In genomic region chr1:2545754-2546514, GRCh38 we compare ENCODE assay signal across 8 cellular contexts. TPM values are rescaled to one million over a fixed set of nuclear protein-coding genes. Genes with fewer than 3 reads are reported as not detected.
DNase-seq lines count a peak whose midpoint lies in the region; ATAC-seq and TF ChIP-seq lines count a peak whose summit lies in the region.

No MANE protein-coding gene starts in this region.

- WGBS in aorta, 2 donors: 8 to 9% methylated on average over 29 to 43 of the region's 43 CpGs

- peaks cover 91% of the 10 kb centered on the region for H3K4me1 ChIP-seq in left ventricle myocardium inferior
- H3K4me1 ChIP-seq in aorta (ENCODE audit: control insufficient read depth in 1 of 2, insufficient read depth in 2 of 2, low read length in 2 of 2): no peaks in the 10 kb centered on the region

- in situ Hi-C loops in G401 (cut with HindIII; ENCODE audit: low sequenced_read_pairs): no loop called here

- DNase-seq in G401 (ENCODE audit: low spot score): peak; percentile 60
- DNase-seq in HCEC 1CT: peak; percentile 75
- peak; percentile 86 for DNase-seq in NB4 (ENCODE audit: low read depth)
- peak; percentile 71 to 91 (median 86) for DNase-seq in T-cell
- peak; percentile 67 for DNase-seq in amniotic epithelial cell (ENCODE audit: low read depth)
- peak; percentile 91 for DNase-seq in left ventricle myocardium inferior
- DNase-seq in retina: peak; percentile 84
- peak; percentile 93 to 94 for DNase-seq in aorta

- H3K4me3 Mint-ChIP-seq in T-cell: peak overlapping the region; percentile 80 to 92 (median 91)

- ATAC-seq in T-cell (replicated peaks in 1 of 4) (peak; percentile 56 to 61 (median 58)), aorta (ENCODE audit: low FRiP score) (peak; percentile 77)

- POLR2A ChIA-PET in T-cell (lab: Charles Lee): interaction anchor here in 1 of 2 donors (0.6 to 0.9 kb wide), 2 partner anchors 317 to 318 kb away, joined by 3 read pairs; no protein-coding TSS in a partner anchor

- no peak for TF ChIP-seq CTCF in NB4 (IDR thresholded peaks at IDR 0.05; ENCODE audit: low read depth, low read length)
- no peak for TF ChIP-seq CTCF in left ventricle myocardium inferior (IDR thresholded peaks at IDR 0.05; ENCODE audit: borderline replicate concordance)

- H3K27me3 ChIP-seq in left ventricle myocardium inferior (ENCODE audit: low read depth) (peaks cover 9% of the 10 kb centered on the region), aorta (ENCODE audit: control insufficient read depth in 1 of 2, insufficient read depth in 2 of 2, low read length in 1 of 2) (no peaks in the 10 kb centered on the region)

- peaks cover 23 to 46% (median 44%) of the 10 kb centered on the region in 3 donors for H3K4me1 Mint-ChIP-seq in T-cell

- peaks cover 0 to 2% of the 10 kb centered on the region in 2 donors for H3K27me3 Mint-ChIP-seq in T-cell

- peak overlapping the region in 1 of 2 donors; percentile 16 for H3K27ac Mint-ChIP-seq in T-cell

- H3K4me3 ChIP-seq in NB4 (ENCODE audit: low read depth, low read length) (peak overlapping the region; percentile 57), left ventricle myocardium inferior (peak overlapping the region; percentile 73), aorta (ENCODE audit: low read length in 2 of 2) (peak overlapping the region in 1 of 2 donors; percentile 43)

- H3K36me3 ChIP-seq in left ventricle myocardium inferior (no peaks in the 10 kb centered on the region), aorta (ENCODE audit: control insufficient read depth in 1 of 2, insufficient read depth in 2 of 2, low read length in 1 of 2) (no peaks in the 10 kb centered on the region)

- H3K27ac ChIP-seq in left ventricle myocardium inferior (replicated peaks): peak overlapping the region; percentile 97
- no peak overlapping the region for H3K27ac ChIP-seq in aorta (ENCODE audit: low read depth in 1 of 2, low read length in 2 of 2)

- peak; percentile 55 for TF ChIP-seq POLR2A in NB4 (IDR thresholded peaks at IDR 0.05; ENCODE audit: extremely low read depth, insufficient read length)

- no peaks in the 10 kb centered on the region for H3K36me3 Mint-ChIP-seq in T-cell

- CTCF ChIA-PET in T-cell (lab: Charles Lee): interaction anchor here in 1 of 2 donors (0.6 to 1.4 kb wide), 3 partner anchors 12 to 40 kb away, joined by 3 to 5 read pairs (median 4); partner anchors contain the start of gene PRXL2B

- H3K9me3 ChIP-seq in left ventricle myocardium inferior (replicated peaks) (no peaks in the 10 kb centered on the region), aorta (ENCODE audit: control insufficient read depth, low read length) (no peaks in the 10 kb centered on the region)

- intact Hi-C loops in left ventricle myocardium inferior (cut with micrococcal nuclease) (no loop called here), aorta (cut with DNase I) (loop anchor here in 1 of 2 donors (1.0 to 10.0 kb wide), 3 partner anchors 40 to 351 kb away; partner anchors contain the start of genes FAAP20 and PRXL2B)

- no peaks in the 10 kb centered on the region for H3K9me3 Mint-ChIP-seq in T-cell

RNA-seq across cellular contexts. Expression of gene TNFRSF14, which starts 10.2 kb away (rescaled TPM):
- total RNA-seq in G401 (2014; rRNA removed; shearing (Covaris generic)): 7.4 and 9.0 TPM in 2 replicates
- total RNA-seq in T-cell: 100 to 1,000 TPM; 163 to 214 (median 211) TPM
- 13.7 TPM for total RNA-seq in left ventricle myocardium inferior
- 10 to 100 TPM; 33.9 to 89.1 TPM for total RNA-seq in aorta
- polyA plus RNA-seq in aorta: 100 to 1,000 TPM in 1 of 2 donors, 10 to 100 TPM in 1; 55.7 to 137 TPM

RNA-seq across cellular contexts. Expression of gene HES5, which starts 15.9 kb away (rescaled TPM):
- not detected in 2 replicates for total RNA-seq in G401 (2014; rRNA removed; shearing (Covaris generic))
- total RNA-seq in T-cell: not detected
- total RNA-seq in left ventricle myocardium inferior: 0.63 TPM
- 1 to 10 TPM in 1 of 2 donors, under 1 TPM in 1; 0.36 to 2.1 TPM for total RNA-seq in aorta
- not detected for polyA plus RNA-seq in aorta

RNA-seq across cellular contexts. Expression of gene PANK4, which starts 19.5 kb away (rescaled TPM):
- 32.9 and 45.4 TPM in 2 replicates for total RNA-seq in G401 (2014; rRNA removed; shearing (Covaris generic))
- total RNA-seq in T-cell (100 to 1,000 TPM in 3 of 5 donors, 10 to 100 TPM in 2; 51.0 to 128 (median 119) TPM), left ventricle myocardium inferior (42.8 TPM), aorta (10 to 100 TPM; 19.6 to 28.2 TPM)
- polyA plus RNA-seq in aorta: 10 to 100 TPM in 1 of 2 donors, 1 to 10 TPM in 1; 5.5 to 22.2 TPM

RNA-seq across cellular contexts. Expression of gene PRXL2B, which starts 40.6 kb away (rescaled TPM):
- 26.9 and 31.7 TPM in 2 replicates for total RNA-seq in G401 (2014; rRNA removed; shearing (Covaris generic))
- total RNA-seq in T-cell (10 to 100 TPM; 17.3 to 37.6 (median 35.3) TPM), left ventricle myocardium inferior (8.2 TPM), aorta (10 to 100 TPM in 1 of 2 donors, 1 to 10 TPM in 1; 7.1 to 15.1 TPM)
- polyA plus RNA-seq in aorta: 1 to 10 TPM; 6.4 to 7.8 TPM
